Comparison of ENCODE assay signal across 16 cellular contexts in genomic region chr9:128637656-128638055, GRCh38. TPM values are rescaled to one million over a fixed set of nuclear protein-coding genes. Genes with fewer than 3 reads are reported as not detected.
A peak's percentile ranks its signal among the peaks of the same experiment; 100 is the strongest.
DNase-seq lines count a peak whose midpoint lies in the region; ATAC-seq and TF ChIP-seq lines count a peak whose summit lies in the region.
"Had no signal": no experiment of that assay in that cellular context is flagged by ENCODE, and none has a peak within 500 bp of the region (broad histone marks: within the 10 kb centered on the region; RNA-seq: fewer than 3 reads in every experiment).

No MANE protein-coding gene starts in this region.

- no peak for TF ChIP-seq CTCF in AG04450 (IDR thresholded peaks at IDR 0.05; ENCODE audit: low read depth, low read length)
- TF ChIP-seq CTCF in RWPE2 (IDR thresholded peaks at IDR 0.05; ENCODE audit: poor library complexity, severe bottlenecking) = no peak
- no peak for TF ChIP-seq CTCF in foreskin fibroblast (IDR thresholded peaks at IDR 0.05; ENCODE audit: low read depth, low read length)

- no peak overlapping the region for H3K4me3 ChIP-seq in AG04450 (ENCODE audit: low read depth, low read length)
- H3K4me3 ChIP-seq in RWPE2 (ENCODE audit: severe bottlenecking) = no peak overlapping the region
- no peak overlapping the region for H3K4me3 ChIP-seq in foreskin fibroblast (ENCODE audit: low read depth in 1 of 2, low read length in 2 of 2)
- H3K4me3 ChIP-seq: esophagus squamous epithelium, left ventricle myocardium inferior had no signal

- CTCF ChIA-PET in AG04450 (lab: Charles Lee) = interaction anchor here (0.7 kb wide), 1 partner anchor 9 kb away, joined by 3 read pairs; no protein-coding TSS in a partner anchor

- intact Hi-C loops in posterior vena cava (cut with DNase I) = no loop called here

- no peaks in the 10 kb centered on the region for H3K27me3 ChIP-seq in AG04450 (ENCODE audit: control insufficient read depth, insufficient read depth, low read length)
- H3K27me3 ChIP-seq in RWPE2 (ENCODE audit: insufficient read depth, poor library complexity, severe bottlenecking) = no peaks in the 10 kb centered on the region
- H3K27me3 ChIP-seq: esophagus squamous epithelium had no signal

- H3K27ac ChIP-seq in AG04450 (ENCODE audit: low read depth, low read length) = peak overlapping the region; percentile 39
- H3K27ac ChIP-seq in RWPE2 (ENCODE audit: poor library complexity, severe bottlenecking) = peak overlapping the region; percentile 96

- peaks cover 18% of the 10 kb centered on the region for H3K4me1 ChIP-seq in RWPE2 (ENCODE audit: insufficient read depth, poor library complexity, severe bottlenecking)

- ATAC-seq in RWPE2 (ENCODE audit: low read depth) (no peak), GM19035 (IDR thresholded peaks at IDR 0.05; ENCODE audit: unreplicated experiment) (no peak)
- ATAC-seq: Right ventricle myocardium inferior; stimulated activated naive CD8-positive, alpha-beta T cell treated with anti-CD3 and anti-CD28 coated beads, Interleukin-15, Interleukin-2, amounts not matched to agents 100 U/mL and 50 U/mL, for 24 hours had no signal

- peak; percentile 13 for DNase-seq in AG04450 (ENCODE audit: low read depth, low spot score)
- peak; percentile 48 for DNase-seq in HT1080 (ENCODE audit: low read depth)
- no peak for DNase-seq in RWPE2 (ENCODE audit: low spot score)
- peak; percentile 64 to 79 for DNase-seq in foreskin fibroblast
- DNase-seq in posterior vena cava (ENCODE audit: low spot score) = no peak
- no peak for DNase-seq in stimulated activated CD4-positive, alpha-beta T cell treated with anti-CD3 and anti-CD28 coated beads, Interleukin-4, amount 100 ng/mL, for 1 hour
- DNase-seq in NCI-H1930 (lab: John Stamatoyannopoulos, UW) = no peak
- DNase-seq: activated naive CD4-positive, alpha-beta T cell treated with anti-CD3 and anti-CD28 coated beads, Interleukin-2, amount 10 ng/mL, durations not matched to agents 7 days and 5 days; esophagus squamous epithelium; left ventricle myocardium inferior; NCI-H1694; NK-92 treated with Interleukin-12 subunit alpha and Interleukin-12 subunit beta, amount 100 ng/mL, for 24 hours; stimulated activated naive CD8-positive, alpha-beta T cell treated with anti-CD3 and anti-CD28 coated beads, Interleukin-15, Interleukin-2, amounts not matched to agents 100 U/mL and 50 U/mL, for 24 hours; T-helper 9 cell had no signal

- H3K36me3 ChIP-seq in RWPE2 (ENCODE audit: low read depth) = peaks cover 35% of the 10 kb centered on the region

- POLR2A ChIA-PET in AG04450 (lab: Yijun Ruan, JAX) = no interaction called here

- H3K9me3 ChIP-seq in AG04450 (ENCODE audit: control insufficient read depth, insufficient read depth, low read length) (no peaks in the 10 kb centered on the region; the same call in 1 of the 2 replicates), RWPE2 (ENCODE audit: severe bottlenecking) (no peaks in the 10 kb centered on the region)
- H3K9me3 ChIP-seq: esophagus squamous epithelium, left ventricle myocardium inferior had no signal

RNA-seq across cellular contexts. Expression of gene DYNC2I2, which starts 19.0 kb away (rescaled TPM):
- 10.9 and 16.7 TPM in 2 replicates for polyA plus RNA-seq in AG04450 (2011; rRNA removed)
- polyA minus RNA-seq in AG04450 (2011; rRNA and poly(A)+ RNA removed) = 13.0 and 13.1 TPM in 2 replicates
- total RNA-seq in HT1080 (2014; rRNA removed; shearing (Covaris generic)) = 134 and 149 TPM in 2 replicates
- polyA plus RNA-seq in HT1080 (2015; cell fraction: cytosol; rRNA removed) = 73.3 and 86.6 TPM in 2 replicates
- 90.4 and 93.9 TPM in 2 replicates for polyA plus RNA-seq in HT1080 (2015; cell fraction: nucleus; rRNA removed)
- total RNA-seq in posterior vena cava = 10 to 100 TPM; 18.1 to 19.4 TPM

RNA-seq across cellular contexts. Expression of gene SET, which starts 51.4 kb away (rescaled TPM):
- polyA plus RNA-seq in AG04450 (2011; rRNA removed) = 193 and 259 TPM in 2 replicates
- 99.7 and 176 TPM in 2 replicates for polyA minus RNA-seq in AG04450 (2011; rRNA and poly(A)+ RNA removed)
- total RNA-seq in HT1080 (2014; rRNA removed; shearing (Covaris generic)) = 595 and 720 TPM in 2 replicates
- 466 and 556 TPM in 2 replicates for polyA plus RNA-seq in HT1080 (2015; cell fraction: cytosol; rRNA removed)
- polyA plus RNA-seq in HT1080 (2015; cell fraction: nucleus; rRNA removed) = 312 and 321 TPM in 2 replicates
- total RNA-seq in posterior vena cava = 100 to 1,000 TPM; 189 to 240 TPM

Comparison
In these comparisons a context has a peak if more than half of its experiments do, and no peak if none do; other contexts are left out.
1. DNase-seq: peak in AG04450 (single experiment), HT1080 (single experiment) and foreskin fibroblast (2 of 2); none in RWPE2 (single experiment), posterior vena cava (single experiment), stimulated activated CD4-positive, alpha-beta T cell treated with anti-CD3 and anti-CD28 coated beads, Interleukin-4, amount 100 ng/mL, for 1 hour (single experiment) and NCI-H1930 (0 of 2).